Comparison of ENCODE assay signal across 15 cellular contexts in genomic region chr2:7703523-7704144, GRCh38.
A peak's percentile ranks its signal among the peaks of the same experiment; 100 is the strongest.
DNase-seq lines count a peak whose midpoint lies in the region; ATAC-seq and TF ChIP-seq lines count a peak whose summit lies in the region.
"Had no signal": no experiment of that assay in that cellular context is flagged by ENCODE, and none has a peak within 500 bp of the region (broad histone marks: within the 10 kb centered on the region; RNA-seq: fewer than 3 reads in every experiment).

No MANE protein-coding gene starts in this region.

- peaks cover 7% of the 10 kb centered on the region for H3K4me1 Mint-ChIP-seq in stimulated activated memory B cell treated with anti-CD40 and anti-IgM and Interleukin-4, amounts not matched to agents 10 μg/mL and 1 μg/mL and 100 μg/mL, for 72 hours
- H3K4me1 Mint-ChIP-seq: CD4-positive, CD25-positive, alpha-beta regulatory T cell had no signal

- H3K9me3 Mint-ChIP-seq in stimulated activated memory B cell treated with anti-CD40 and anti-IgM and Interleukin-4, amounts not matched to agents 10 μg/mL and 1 μg/mL and 100 μg/mL, for 72 hours, result no peaks in the 10 kb centered on the region

- TF ChIP-seq CTCF in SU-DHL-6 (IDR thresholded peaks at IDR 0.05; ENCODE audit: insufficient read depth, low read length, poor library complexity, severe bottlenecking), result no peak
- no peak for TF ChIP-seq CTCF in brain microvascular endothelial cell (IDR thresholded peaks at IDR 0.05; ENCODE audit: low read depth, low read length, missing control alignments)

- H3K27me3 ChIP-seq in SU-DHL-6 (ENCODE audit: low read length), result no peaks in the 10 kb centered on the region
- H3K27me3 ChIP-seq in brain microvascular endothelial cell (replicated peaks), result no peaks in the 10 kb centered on the region
- H3K27me3 ChIP-seq: left lung, suprapubic skin had no signal

- peaks cover 8% of the 10 kb centered on the region for H3K27me3 Mint-ChIP-seq in stimulated activated memory B cell treated with anti-CD40 and anti-IgM and Interleukin-4, amounts not matched to agents 10 μg/mL and 1 μg/mL and 100 μg/mL, for 72 hours

- H3K36me3 ChIP-seq in SU-DHL-6 (ENCODE audit: low read length) (no peaks in the 10 kb centered on the region), brain microvascular endothelial cell (replicated peaks) (no peaks in the 10 kb centered on the region)
- H3K36me3 ChIP-seq: left lung, suprapubic skin had no signal

- H3K27ac ChIP-seq in SU-DHL-6 (ENCODE audit: low read depth, low read length), result 0 out of 2 replicates have a peak overlapping the region, but pooled peaks have one; percentile 16
- no peak overlapping the region for H3K27ac ChIP-seq in brain microvascular endothelial cell
- H3K27ac ChIP-seq: A549, left lung, suprapubic skin had no signal

- H2AFZ ChIP-seq in SU-DHL-6 (ENCODE audit: low read depth, low read length, severe bottlenecking), result no peak overlapping the region

- no peak overlapping the region for H3K4me3 ChIP-seq in SU-DHL-6 (ENCODE audit: insufficient read depth, low read length, poor library complexity, severe bottlenecking)
- no peak overlapping the region for H3K4me3 ChIP-seq in brain microvascular endothelial cell (ENCODE audit: low read depth, low read length)
- H3K4me3 ChIP-seq: A549, left lung, suprapubic skin had no signal

- H3K9me3 ChIP-seq in SU-DHL-6 (ENCODE audit: insufficient read depth, low read length), result no peaks in the 10 kb centered on the region
- H3K9me3 ChIP-seq: A549, left lung, suprapubic skin had no signal

- H3F3A ChIP-seq in SU-DHL-6 (ENCODE audit: insufficient read depth), result no peaks in the 10 kb centered on the region

- H3K79me2 ChIP-seq in SU-DHL-6 (ENCODE audit: insufficient read depth, low read length), result no peaks in the 10 kb centered on the region

- no peak overlapping the region for H3K4me3 Mint-ChIP-seq in stimulated activated memory B cell treated with anti-CD40 and anti-IgM and Interleukin-4, amounts not matched to agents 10 μg/mL and 1 μg/mL and 100 μg/mL, for 72 hours
- H3K4me3 Mint-ChIP-seq: CD4-positive, CD25-positive, alpha-beta regulatory T cell had no signal

- H3K9ac ChIP-seq in SU-DHL-6 (ENCODE audit: low read length), result no peak overlapping the region

- in situ Hi-C loops in brain microvascular endothelial cell (cut with HindIII; ENCODE audit: low pct_ligation_motif_present, low sequenced_read_pairs), result no loop called here

- peak; percentile 27 for ATAC-seq in stimulated activated memory B cell treated with anti-CD40 and anti-IgM and Interleukin-4, amounts not matched to agents 10 μg/mL and 1 μg/mL and 100 μg/mL, for 72 hours
- ATAC-seq: A549, left lung had no signal

- H3K4me2 ChIP-seq in SU-DHL-6 (ENCODE audit: low read depth, low read length, poor library complexity, severe bottlenecking), result peak overlapping the region; percentile 17
- H3K4me2 ChIP-seq: A549 had no signal

- H3K9me2 ChIP-seq in SU-DHL-6 (replicated peaks; ENCODE audit: insufficient read depth, low read length), result no peaks in the 10 kb centered on the region

- H4K20me1 ChIP-seq in SU-DHL-6 (ENCODE audit: low read depth, low read length), result no peaks in the 10 kb centered on the region

- DNase-seq in NCI-H2107 treated with DMSO at 0.1 percent for 48 hours (lab: John Stamatoyannopoulos, UW; ENCODE audit: unreplicated experiment) (peak; percentile 63), NCI-H2107 (lab: John Stamatoyannopoulos, UW) (no peak), NCI-H2029 treated with DMSO at 0.1 percent for 48 hours (lab: John Stamatoyannopoulos, UW) (peak; percentile 40), brain microvascular endothelial cell (no peak), SIG-M5 treated with dmso at 0.1 percent for 504 hours (lab: John Stamatoyannopoulos, UW; ENCODE audit: unreplicated experiment) (no peak)
- no peak for DNase-seq in stimulated activated CD4-positive, alpha-beta T cell treated with anti-CD3 and anti-CD28 coated beads, Interleukin-15, amount 100 ng/mL, for 24 hours
- DNase-seq: activated naive CD4-positive, alpha-beta T cell treated with anti-CD3 and anti-CD28 coated beads, Interleukin-2, amount 50 U/mL, for 16 hours; CD4-positive, CD25-positive, alpha-beta regulatory T cell; dermis blood vessel endothelial cell; left lung; NCI-H510A had no signal

- no peak overlapping the region for H3K27ac Mint-ChIP-seq in stimulated activated memory B cell treated with anti-CD40 and anti-IgM and Interleukin-4, amounts not matched to agents 10 μg/mL and 1 μg/mL and 100 μg/mL, for 72 hours
- H3K27ac Mint-ChIP-seq: CD4-positive, CD25-positive, alpha-beta regulatory T cell had no signal

- H3K36me3 Mint-ChIP-seq in stimulated activated memory B cell treated with anti-CD40 and anti-IgM and Interleukin-4, amounts not matched to agents 10 μg/mL and 1 μg/mL and 100 μg/mL, for 72 hours, result no peaks in the 10 kb centered on the region
- H3K36me3 Mint-ChIP-seq: CD4-positive, CD25-positive, alpha-beta regulatory T cell had no signal

Comparison
In these comparisons a context has a peak if more than half of its experiments do, and no peak if none do; other contexts are left out.
1. DNase-seq: peak in NCI-H2107 treated with DMSO at 0.1 percent for 48 hours (single experiment) and NCI-H2029 treated with DMSO at 0.1 percent for 48 hours (single experiment); none in NCI-H2107 (single experiment), brain microvascular endothelial cell (single experiment), SIG-M5 treated with dmso at 0.1 percent for 504 hours (single experiment) and stimulated activated CD4-positive, alpha-beta T cell treated with anti-CD3 and anti-CD28 coated beads, Interleukin-15, amount 100 ng/mL, for 24 hours (single experiment).